1 cellular context compared by ENCODE assay signal in the genomic region with DNA sequence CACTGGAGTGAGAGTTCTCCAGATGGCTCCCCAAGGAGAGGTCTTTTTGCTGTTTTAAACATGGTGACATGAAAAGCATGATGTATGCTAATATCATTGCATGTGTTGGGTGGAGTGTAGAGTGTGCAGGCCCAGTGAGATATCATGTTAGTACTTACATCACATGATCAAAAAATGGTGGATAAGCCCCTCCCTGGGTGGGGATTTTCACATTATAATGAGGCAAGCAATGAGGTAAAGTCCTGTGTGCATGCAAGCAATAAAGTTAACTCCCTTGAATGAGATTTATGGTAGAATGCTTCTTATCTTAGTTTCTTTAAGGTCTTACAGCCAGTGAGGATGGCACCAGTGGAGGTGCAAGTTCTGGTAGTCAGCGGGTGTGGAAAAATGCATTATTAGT.
TF ChIP-seq lines count a peak whose summit lies in the region.

No MANE protein-coding gene starts in this region.

TF ChIP-seq in K562, 482 proteins besides CTCF, POLR2A, EP300 and RAD21:
- TF ChIP-seq, protein P1, sequence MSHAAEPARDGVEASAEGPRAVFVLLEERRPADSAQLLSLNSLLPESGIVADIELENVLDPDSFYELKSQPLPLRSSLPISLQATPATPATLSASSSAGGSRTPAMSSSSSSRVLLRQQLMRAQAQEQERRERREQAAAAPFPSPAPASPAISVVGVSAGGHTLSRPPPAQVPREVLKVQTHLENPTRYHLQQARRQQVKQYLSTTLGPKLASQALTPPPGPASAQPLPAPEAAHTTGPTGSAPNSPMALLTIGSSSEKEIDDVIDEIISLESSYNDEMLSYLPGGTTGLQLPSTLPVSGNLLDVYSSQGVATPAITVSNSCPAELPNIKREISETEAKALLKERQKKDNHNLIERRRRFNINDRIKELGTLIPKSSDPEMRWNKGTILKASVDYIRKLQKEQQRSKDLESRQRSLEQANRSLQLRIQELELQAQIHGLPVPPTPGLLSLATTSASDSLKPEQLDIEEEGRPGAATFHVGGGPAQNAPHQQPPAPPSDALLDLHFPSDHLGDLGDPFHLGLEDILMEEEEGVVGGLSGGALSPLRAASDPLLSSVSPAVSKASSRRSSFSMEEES (CRISPR knock-in tag; IDR thresholded peaks at IDR 0.05) = peak; percentile 7; the same call in 1 of the 2 replicates
- TF ChIP-seq, protein P2, sequence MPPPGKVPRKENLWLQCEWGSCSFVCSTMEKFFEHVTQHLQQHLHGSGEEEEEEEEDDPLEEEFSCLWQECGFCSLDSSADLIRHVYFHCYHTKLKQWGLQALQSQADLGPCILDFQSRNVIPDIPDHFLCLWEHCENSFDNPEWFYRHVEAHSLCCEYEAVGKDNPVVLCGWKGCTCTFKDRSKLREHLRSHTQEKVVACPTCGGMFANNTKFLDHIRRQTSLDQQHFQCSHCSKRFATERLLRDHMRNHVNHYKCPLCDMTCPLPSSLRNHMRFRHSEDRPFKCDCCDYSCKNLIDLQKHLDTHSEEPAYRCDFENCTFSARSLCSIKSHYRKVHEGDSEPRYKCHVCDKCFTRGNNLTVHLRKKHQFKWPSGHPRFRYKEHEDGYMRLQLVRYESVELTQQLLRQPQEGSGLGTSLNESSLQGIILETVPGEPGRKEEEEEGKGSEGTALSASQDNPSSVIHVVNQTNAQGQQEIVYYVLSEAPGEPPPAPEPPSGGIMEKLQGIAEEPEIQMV (tag; conservative IDR thresholded peaks at IDR 0.05; ENCODE audit: low read depth) = no peak
- TF ChIP-seq ZBTB8A (IDR thresholded peaks at IDR 0.05; ENCODE audit: partially characterized antibody) (no peak), CBFA2T2 (conservative IDR thresholded peaks at IDR 0.05) (no peak)
- TF ChIP-seq, protein P3, sequence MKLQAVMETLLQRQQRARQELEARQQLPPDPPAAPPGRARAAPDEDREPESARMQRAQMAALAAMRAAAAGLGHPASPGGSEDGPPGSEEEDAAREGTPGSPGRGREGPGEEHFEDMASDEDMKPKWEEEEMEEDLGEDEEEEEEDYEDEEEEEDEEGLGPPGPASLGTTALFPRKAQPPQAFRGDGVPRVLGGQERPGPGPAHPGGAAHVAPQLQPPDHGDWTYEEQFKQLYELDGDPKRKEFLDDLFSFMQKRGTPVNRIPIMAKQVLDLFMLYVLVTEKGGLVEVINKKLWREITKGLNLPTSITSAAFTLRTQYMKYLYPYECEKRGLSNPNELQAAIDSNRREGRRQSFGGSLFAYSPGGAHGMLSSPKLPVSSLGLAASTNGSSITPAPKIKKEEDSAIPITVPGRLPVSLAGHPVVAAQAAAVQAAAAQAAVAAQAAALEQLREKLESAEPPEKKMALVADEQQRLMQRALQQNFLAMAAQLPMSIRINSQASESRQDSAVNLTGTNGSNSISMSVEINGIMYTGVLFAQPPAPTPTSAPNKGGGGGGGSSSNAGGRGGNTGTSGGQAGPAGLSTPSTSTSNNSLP (IDR thresholded peaks at IDR 0.05; ENCODE audit: borderline replicate concordance, low read depth, low read length) = no peak
TF ChIP-seq in K562: peak in this region for 1.
